In the genomic region with DNA sequence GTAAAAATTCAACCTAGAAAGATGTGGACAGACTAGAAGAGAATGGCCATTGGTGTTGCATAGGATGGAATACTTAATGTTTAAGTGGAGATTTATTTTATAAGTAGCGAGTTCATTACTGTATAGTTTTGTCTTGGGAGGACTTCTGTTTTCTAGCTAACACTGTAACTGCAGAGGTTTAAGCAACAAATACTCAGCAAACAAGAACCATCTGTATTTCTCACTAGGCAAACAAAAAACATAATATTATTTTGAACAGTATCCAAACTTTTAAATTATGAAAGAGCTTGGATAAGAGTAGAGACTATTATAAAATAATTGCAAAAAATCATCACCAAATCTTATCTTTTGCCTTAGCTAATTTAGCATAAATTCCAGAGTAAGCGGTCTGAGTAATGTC, we compare ENCODE assay signal across 19 cellular contexts.
"Had no signal": no experiment of that assay in that cellular context is flagged by ENCODE, and none has a peak within 500 bp of the region (broad histone marks: within the 10 kb centered on the region; RNA-seq: fewer than 3 reads in every experiment).

No MANE protein-coding gene starts in this region.

- H3K27me3 ChIP-seq: colonic mucosa, gastroesophageal sphincter, ovary, right lobe of liver, suprapubic skin, thyroid gland, upper lobe of left lung, uterus had no signal

- H3K9me3 ChIP-seq: colonic mucosa, gastroesophageal sphincter, lower lobe of right lung, ovary, right lobe of liver, suprapubic skin, thyroid gland, upper lobe of left lung, uterus had no signal

- H3K4me1 ChIP-seq: colonic mucosa, gastroesophageal sphincter, lower lobe of right lung, right lobe of liver, suprapubic skin, thyroid gland, upper lobe of left lung had no signal

- H3K36me3 ChIP-seq: colonic mucosa, gastroesophageal sphincter, lower lobe of right lung, ovary, right lobe of liver, suprapubic skin, thyroid gland, upper lobe of left lung, uterus had no signal

- H3K4me3 ChIP-seq: colonic mucosa, gastroesophageal sphincter, lower lobe of right lung, ovary, right lobe of liver, suprapubic skin, thyroid gland, upper lobe of left lung, uterus had no signal

- DNase-seq: colonic mucosa; effector CD4-positive, alpha-beta T cell; endodermal cell; foreskin fibroblast; glutamatergic neuron; islet precursor cell; lower lobe of right lung; natural killer cell; ovary; right lobe of liver; stimulated activated CD4-positive, alpha-beta T cell treated with anti-CD3 and anti-CD28 coated beads, Interleukin-4, amount 100 ng/mL, for 1 hour; stimulated activated CD8-positive, alpha-beta memory T cell treated with anti-CD3 and anti-CD28 coated beads, Interleukin-4, amount 100 ng/mL, for 48 hours; stimulated activated naive CD8-positive, alpha-beta T cell treated with anti-CD3 and anti-CD28 coated beads, Interleukin-15, Interleukin-2, amounts not matched to agents 100 U/mL and 50 U/mL, for 24 hours; thyroid gland; upper lobe of left lung; uterus had no signal

- ATAC-seq: gastroesophageal sphincter, left lobe of liver, lower lobe of right lung, natural killer cell, right lobe of liver had no signal

- H3K27ac ChIP-seq: colonic mucosa, gastroesophageal sphincter, lower lobe of right lung, ovary, right lobe of liver, suprapubic skin, thyroid gland, upper lobe of left lung had no signal
